ENCODE assay signal across 17 cellular contexts in the genomic region with DNA sequence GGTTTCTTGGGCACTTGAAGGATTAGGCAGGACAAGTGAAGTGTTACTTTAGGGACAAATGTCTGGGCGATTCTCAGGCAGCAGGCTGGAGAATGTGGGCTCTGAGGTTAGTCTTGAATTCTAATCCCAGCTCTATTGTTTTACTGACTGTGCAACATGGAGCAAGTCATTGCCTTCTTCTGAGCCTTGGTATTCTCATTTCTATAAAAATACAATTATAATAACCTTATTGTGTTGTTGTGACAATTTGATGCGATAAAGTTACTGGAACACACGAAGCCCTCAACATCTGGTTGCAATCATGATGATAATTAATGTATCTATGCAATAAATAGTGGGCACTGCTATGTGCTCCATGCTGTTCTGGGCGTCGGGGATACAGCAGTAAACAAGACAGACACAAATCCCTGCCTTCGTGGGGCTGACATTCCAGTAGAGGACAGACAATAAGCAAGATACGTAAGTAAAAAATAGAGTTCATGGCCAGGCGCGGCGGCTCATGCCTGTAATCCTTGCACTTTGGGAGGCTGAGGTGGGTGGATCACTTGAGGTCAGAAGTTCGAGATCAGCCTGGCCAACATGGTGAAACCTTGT.
A peak's percentile ranks its signal among the peaks of the same experiment; 100 is the strongest.
DNase-seq lines count a peak whose midpoint lies in the region; ATAC-seq and TF ChIP-seq lines count a peak whose summit lies in the region.
"Had no signal": no experiment of that assay in that cellular context is flagged by ENCODE, and none has a peak within 500 bp of the region (broad histone marks: within the 10 kb centered on the region; RNA-seq: fewer than 3 reads in every experiment).

No MANE protein-coding gene starts in this region.

- 80% methylated on average over 11 of the region's 11 CpGs for WGBS in mammary epithelial cell (ENCODE audit: low coverage, missing lambda C conversion rate)

- H3K79me2 ChIP-seq in mammary epithelial cell (ENCODE audit: insufficient read depth, low read length) = no peaks in the 10 kb centered on the region
- H3K79me2 ChIP-seq: parathyroid adenoma had no signal

- H3K4me2 ChIP-seq in mammary epithelial cell (ENCODE audit: insufficient read depth, low read depth, low read length) = peak overlapping the region; percentile 66

- H3K4me3 Mint-ChIP-seq in activated CD4-positive, alpha-beta memory T cell treated with anti-CD3 and anti-CD28 coated beads for 36 hours = no peak overlapping the region
- H3K4me3 Mint-ChIP-seq: dendritic cell treated with granulocyte-macrophage colony-stimulating factor and Interleukin-4, amounts not matched to agents 40 ng/mL and 50 ng/mL, for 4 days; memory B cell had no signal

- DNase-seq in AG09319 (ENCODE audit: extremely low read depth, low read depth) (peak; percentile 25), mammary epithelial cell (no peak), myocyte (ENCODE audit: low read depth) (peak; percentile 27), dermis blood vessel endothelial cell (no peak)
- DNase-seq in activated CD8-positive, alpha-beta memory T cell treated with anti-CD3 and anti-CD28 coated beads, Interleukin-2, amount 50 U/mL, for 4 hours = no peak
- no peak for DNase-seq in activated CD4-positive, alpha-beta memory T cell treated with anti-CD3 and anti-CD28 coated beads for 36 hours
- DNase-seq: AML-193, NCI-H1048, NCI-H446, OCI-M1, T-helper 2 cell had no signal

- H3K27me3 Mint-ChIP-seq in activated CD4-positive, alpha-beta memory T cell treated with anti-CD3 and anti-CD28 coated beads for 36 hours = no peaks in the 10 kb centered on the region

- H3K36me3 Mint-ChIP-seq in activated CD4-positive, alpha-beta memory T cell treated with anti-CD3 and anti-CD28 coated beads for 36 hours = no peaks in the 10 kb centered on the region
- H3K36me3 Mint-ChIP-seq: memory B cell had no signal

- H3K27ac ChIP-seq in HUES48 (ENCODE audit: low read depth, low read length) (peak overlapping the region; percentile 68), mammary epithelial cell (ENCODE audit: insufficient read depth, low read depth, low read length) (peak overlapping the region; percentile 66)
- H3K27ac ChIP-seq: parathyroid adenoma had no signal

- TF ChIP-seq CTCF in AG09319 (IDR thresholded peaks at IDR 0.05; ENCODE audit: low read depth, low read length) (no peak), mammary epithelial cell (conservative IDR thresholded peaks at IDR 0.05 in 1 of 2, IDR thresholded peaks at IDR 0.05 in 1 of 2; ENCODE audit: extremely low read depth in 1 of 2, insufficient read depth in 1 of 2, low read depth in 1 of 2, low read length in 2 of 2) (no peak)

- ATAC-seq in HG03460 (IDR thresholded peaks at IDR 0.05; ENCODE audit: unreplicated experiment) = no peak
- ATAC-seq: HepG2 had no signal

- POLR2A ChIA-PET in activated CD4-positive, alpha-beta memory T cell treated with anti-CD3 and anti-CD28 coated beads for 36 hours (lab: Charles Lee) = no interaction called here

- in situ Hi-C loops in mammary epithelial cell (cut with MboI; ENCODE audit: low sequenced_read_pairs in 2 of 2) = no loop called here

- intact Hi-C loops in mammary epithelial cell (cut with micrococcal nuclease) = no loop called here
- intact Hi-C loops in activated CD4-positive, alpha-beta memory T cell treated with anti-CD3 and anti-CD28 coated beads for 36 hours (cut with micrococcal nuclease) = no loop called here

- dilution Hi-C loops in mammary epithelial cell (cut with HindIII; ENCODE audit: low sequenced_read_pairs) = no loop called here

- H2AFZ ChIP-seq in mammary epithelial cell (ENCODE audit: low read depth, low read length) = peak overlapping the region; percentile 84
- H2AFZ ChIP-seq: parathyroid adenoma had no signal

- BruUV-seq in mammary epithelial cell (replicated peaks; lab: Mats Ljungman, UMichigan) = no TSS peak

- H3K4me1 ChIP-seq in HUES48 (ENCODE audit: control insufficient read depth, insufficient read depth, low read length) (peaks cover 26% of the 10 kb centered on the region), mammary epithelial cell (ENCODE audit: insufficient read depth, low read length) (peaks cover 22% of the 10 kb centered on the region)
- H3K4me1 ChIP-seq: parathyroid adenoma had no signal

- H3K9ac ChIP-seq in HUES48 (ENCODE audit: low read depth, low read length) (no peak overlapping the region), mammary epithelial cell (ENCODE audit: insufficient read depth, low read length) (no peak overlapping the region)
- H3K9ac ChIP-seq: parathyroid adenoma had no signal

- H3K27me3 ChIP-seq in HUES48 (ENCODE audit: control insufficient read depth, insufficient read depth, low read length) (no peaks in the 10 kb centered on the region), mammary epithelial cell (ENCODE audit: insufficient read depth, low read length) (no peaks in the 10 kb centered on the region)

- H4K20me1 ChIP-seq in mammary epithelial cell (ENCODE audit: insufficient read depth, low read length) = no peaks in the 10 kb centered on the region

- no peaks in the 10 kb centered on the region for H3K9me3 ChIP-seq in HUES48 (ENCODE audit: control insufficient read depth, insufficient read depth, low read length)
- H3K9me3 ChIP-seq in mammary epithelial cell (replicated peaks; ENCODE audit: insufficient read depth, low read length) = no peaks in the 10 kb centered on the region

- H3K4me1 Mint-ChIP-seq in activated CD4-positive, alpha-beta memory T cell treated with anti-CD3 and anti-CD28 coated beads for 36 hours (ENCODE audit: low read depth) = peaks cover 10% of the 10 kb centered on the region

- H3K36me3 ChIP-seq in HUES48 (ENCODE audit: control insufficient read depth, insufficient read depth, low read length) (no peaks in the 10 kb centered on the region), mammary epithelial cell (ENCODE audit: insufficient read depth, low read length) (no peaks in the 10 kb centered on the region)

- CTCF ChIA-PET in mammary epithelial cell (lab: Charles Lee; ENCODE audit: low non-redundant PET) = interaction anchor here (0.6 kb wide), 1 partner anchor 102 kb away, joined by 5 read pairs; no protein-coding TSS in a partner anchor
- CTCF ChIA-PET in activated CD4-positive, alpha-beta memory T cell treated with anti-CD3 and anti-CD28 coated beads for 36 hours (lab: Charles Lee) = interaction anchor here (1.2 kb wide), 1 partner anchor 8 kb away, joined by 3 read pairs; no protein-coding TSS in a partner anchor

- H3K4me3 ChIP-seq in HUES48 (ENCODE audit: low read depth, low read length) (no peak overlapping the region), mammary epithelial cell (replicated peaks in 1 of 3; ENCODE audit: insufficient read depth in 1 of 3, low read depth in 2 of 3, low read length in 3 of 3) (no peak overlapping the region)

- H3K9me3 Mint-ChIP-seq in activated CD4-positive, alpha-beta memory T cell treated with anti-CD3 and anti-CD28 coated beads for 36 hours = no peaks in the 10 kb centered on the region
- H3K9me3 Mint-ChIP-seq: dendritic cell treated with granulocyte-macrophage colony-stimulating factor and Interleukin-4, amounts not matched to agents 40 ng/mL and 50 ng/mL, for 4 days; memory B cell had no signal

- no peak overlapping the region for H3K27ac Mint-ChIP-seq in activated CD4-positive, alpha-beta memory T cell treated with anti-CD3 and anti-CD28 coated beads for 36 hours
- H3K27ac Mint-ChIP-seq: dendritic cell treated with granulocyte-macrophage colony-stimulating factor and Interleukin-4, amounts not matched to agents 40 ng/mL and 50 ng/mL, for 4 days; memory B cell had no signal

Comparison
In these comparisons a context has a peak if more than half of its experiments do, and no peak if none do; other contexts are left out.
1. DNase-seq: peak in AG09319 (single experiment) and myocyte (single experiment); none in mammary epithelial cell (single experiment), activated CD8-positive, alpha-beta memory T cell treated with anti-CD3 and anti-CD28 coated beads, Interleukin-2, amount 50 U/mL, for 4 hours (single experiment), activated CD4-positive, alpha-beta memory T cell treated with anti-CD3 and anti-CD28 coated beads for 36 hours (single experiment) and dermis blood vessel endothelial cell (single experiment).